Comparison of ENCODE assay signal across 34 cellular contexts in genomic region chr6:3423439-3424184, GRCh38. TPM values are rescaled to one million over a fixed set of nuclear protein-coding genes. Genes with fewer than 3 reads are reported as not detected.
A peak's percentile ranks its signal among the peaks of the same experiment; 100 is the strongest.
DNase-seq lines count a peak whose midpoint lies in the region; ATAC-seq and TF ChIP-seq lines count a peak whose summit lies in the region.
"Had no signal": no experiment of that assay in that cellular context is flagged by ENCODE, and none has a peak within 500 bp of the region (broad histone marks: within the 10 kb centered on the region; RNA-seq: fewer than 3 reads in every experiment).

No MANE protein-coding gene starts in this region.

- no peak overlapping the region for H2AFZ ChIP-seq in Loucy (ENCODE audit: low read length)

- H3K4me3 Mint-ChIP-seq in Caco-2 (ENCODE audit: unreplicated experiment) (no peak overlapping the region), nephron progenitor cell (peak overlapping the region; percentile 16)
- H3K4me3 Mint-ChIP-seq in activated CD8-positive, alpha-beta memory T cell treated with anti-CD3 and anti-CD28 coated beads, Interleukin-2, amount 10 ng/mL, durations not matched to agents 7 days and 5 days: no peak overlapping the region
- H3K4me3 Mint-ChIP-seq: activated CD8-positive, alpha-beta T cell treated with anti-CD3 and anti-CD28 coated beads, Interleukin-2, amount 10 ng/mL, durations not matched to agents 7 days and 5 days; activated naive CD4-positive, alpha-beta T cell treated with anti-CD3 and anti-CD28 coated beads, Interleukin-2, amount 10 ng/mL, durations not matched to agents 7 days and 5 days; activated T-helper 17 cell treated with anti-CD3 and anti-CD28 coated beads, Interleukin-2, amount 50 U/mL, for 72 hours; CD8-positive, alpha-beta T cell; memory B cell had no signal

- no peaks in the 10 kb centered on the region for H3F3A ChIP-seq in Loucy (ENCODE audit: low read depth)

- peak overlapping the region in 3 of 4 donors; percentile 67 to 83 (median 77) for H3K27ac ChIP-seq in esophagus squamous epithelium
- H3K27ac ChIP-seq: adrenal gland, brain microvascular endothelial cell, gastroesophageal sphincter, right lobe of liver, tibial artery had no signal

- TF ChIP-seq CTCF in Caco-2 (IDR thresholded peaks at IDR 0.05; ENCODE audit: insufficient read depth in 1 of 2, low read depth in 1 of 2, low read length in 1 of 2, severe bottlenecking in 1 of 2, unreplicated experiment in 1 of 2) (no peak), Loucy (conservative IDR thresholded peaks at IDR 0.05; ENCODE audit: low read length) (no peak), esophagus squamous epithelium (IDR thresholded peaks at IDR 0.05) (no peak), nephron progenitor cell (IDR thresholded peaks at IDR 0.05) (no peak)

- WGBS in esophagus squamous epithelium, 2 donors: 69 to 70% methylated on average over 6 of the region's 6 CpGs

- intact Hi-C loops in Caco-2 (cut with micrococcal nuclease; ENCODE audit: unreplicated experiment): no loop called here
- intact Hi-C loops in esophagus squamous epithelium (cut with DNase I): no loop called here

- POLR2A ChIA-PET in Caco-2 (lab: Charles Lee): no interaction called here

- H3K79me2 ChIP-seq in Loucy (ENCODE audit: insufficient read depth, low read length): no peaks in the 10 kb centered on the region

- H3K27ac Mint-ChIP-seq in Caco-2 (ENCODE audit: unreplicated experiment) (peak overlapping the region; percentile 60), nephron progenitor cell (peak overlapping the region; percentile 10)
- no peak overlapping the region for H3K27ac Mint-ChIP-seq in activated CD8-positive, alpha-beta memory T cell treated with anti-CD3 and anti-CD28 coated beads, Interleukin-2, amount 10 ng/mL, durations not matched to agents 7 days and 5 days
- H3K27ac Mint-ChIP-seq: activated CD8-positive, alpha-beta T cell treated with anti-CD3 and anti-CD28 coated beads, Interleukin-2, amount 10 ng/mL, durations not matched to agents 7 days and 5 days; activated naive CD4-positive, alpha-beta T cell treated with anti-CD3 and anti-CD28 coated beads, Interleukin-2, amount 10 ng/mL, durations not matched to agents 7 days and 5 days; activated T-helper 17 cell treated with anti-CD3 and anti-CD28 coated beads, Interleukin-2, amount 50 U/mL, for 72 hours; CD8-positive, alpha-beta T cell; memory B cell; progenitor cell of endocrine pancreas had no signal

- H4K20me1 ChIP-seq in Loucy (ENCODE audit: insufficient read depth, low read length, poor library complexity, severe bottlenecking): no peaks in the 10 kb centered on the region

- H3K27me3 ChIP-seq in Caco-2 (replicated peaks; ENCODE audit: control insufficient read depth, insufficient read depth, low read length): no peaks in the 10 kb centered on the region
- H3K27me3 ChIP-seq in Loucy (ENCODE audit: insufficient read depth, low read length, poor library complexity, severe bottlenecking): no peaks in the 10 kb centered on the region
- no peaks in the 10 kb centered on the region for H3K27me3 ChIP-seq in esophagus squamous epithelium
- H3K27me3 ChIP-seq: adrenal gland, brain microvascular endothelial cell, dorsolateral prefrontal cortex, gastroesophageal sphincter, right lobe of liver had no signal

- ATAC-seq in HG02981 (IDR thresholded peaks at IDR 0.05; ENCODE audit: unreplicated experiment) (no peak), HG02970 (IDR thresholded peaks at IDR 0.05; ENCODE audit: low FRiP score, unreplicated experiment) (no peak)
- no peak for ATAC-seq in activated CD8-positive, alpha-beta memory T cell treated with anti-CD3 and anti-CD28 coated beads, Interleukin-2, amount 10 ng/mL, durations not matched to agents 7 days and 5 days
- ATAC-seq: activated CD8-positive, alpha-beta T cell treated with anti-CD3 and anti-CD28 coated beads, Interleukin-2, amount 10 ng/mL, durations not matched to agents 7 days and 5 days; activated T-helper 17 cell treated with anti-CD3 and anti-CD28 coated beads, Interleukin-2, amount 50 U/mL, for 72 hours; CD8-positive, alpha-beta T cell; gastroesophageal sphincter; left lobe of liver; right lobe of liver had no signal

- no peak overlapping the region for H3K9ac ChIP-seq in Loucy (ENCODE audit: low read depth, low read length, poor library complexity, severe bottlenecking)

- peak overlapping the region; percentile 7 for H3K4me2 ChIP-seq in Loucy (ENCODE audit: low read depth, low read length, poor library complexity, severe bottlenecking)

- no peak for TF ChIP-seq POLR2A in esophagus squamous epithelium (IDR thresholded peaks at IDR 0.05)

- no TSS peak for BruUV-seq in Caco-2 (replicated peaks; lab: Mats Ljungman, UMichigan)

- H3K4me3 ChIP-seq in Caco-2 (ENCODE audit: low read depth, low read length) (no peak overlapping the region), Loucy (ENCODE audit: low read length, poor library complexity, severe bottlenecking) (no peak overlapping the region), esophagus squamous epithelium (no peak overlapping the region)
- H3K4me3 ChIP-seq: adrenal gland, gastroesophageal sphincter, right lobe of liver, tibial artery had no signal

- H3K4me1 Mint-ChIP-seq in Caco-2 (ENCODE audit: low read depth, unreplicated experiment) (peaks cover 46% of the 10 kb centered on the region), nephron progenitor cell (peaks cover 85% of the 10 kb centered on the region)
- no peaks in the 10 kb centered on the region for H3K4me1 Mint-ChIP-seq in activated CD8-positive, alpha-beta memory T cell treated with anti-CD3 and anti-CD28 coated beads, Interleukin-2, amount 10 ng/mL, durations not matched to agents 7 days and 5 days
- H3K4me1 Mint-ChIP-seq: activated naive CD4-positive, alpha-beta T cell treated with anti-CD3 and anti-CD28 coated beads, Interleukin-2, amount 10 ng/mL, durations not matched to agents 7 days and 5 days; activated T-helper 17 cell treated with anti-CD3 and anti-CD28 coated beads, Interleukin-2, amount 50 U/mL, for 72 hours; memory B cell had no signal

- H3K36me3 ChIP-seq in Caco-2 (ENCODE audit: control insufficient read depth, insufficient read depth, low read length): no peaks in the 10 kb centered on the region; the same call in 1 of the 2 replicates
- H3K36me3 ChIP-seq in Loucy (ENCODE audit: insufficient read depth, low read length): no peaks in the 10 kb centered on the region
- H3K36me3 ChIP-seq in esophagus squamous epithelium: no peaks in the 10 kb centered on the region
- H3K36me3 ChIP-seq: adrenal gland, BE2C, brain microvascular endothelial cell, gastroesophageal sphincter, right lobe of liver, tibial artery had no signal

- peaks cover 51% of the 10 kb centered on the region for H3K4me1 ChIP-seq in Caco-2
- H3K4me1 ChIP-seq in Loucy (ENCODE audit: insufficient read depth, low read length, poor library complexity, severe bottlenecking): peaks cover 25% of the 10 kb centered on the region
- H3K4me1 ChIP-seq in esophagus squamous epithelium: peaks cover 38 to 97% (median 50%) of the 10 kb centered on the region in 3 donors
- H3K4me1 ChIP-seq: BE2C had no signal

- DNase-seq in Caco-2 (no peak), esophagus squamous epithelium (lab: John Stamatoyannopoulos, UW) (no peak), nephron progenitor cell (no peak), NCI-H1694 (lab: John Stamatoyannopoulos, UW) (no peak)
- DNase-seq in activated CD8-positive, alpha-beta memory T cell treated with anti-CD3 and anti-CD28 coated beads, Interleukin-2, amount 10 ng/mL, durations not matched to agents 7 days and 5 days: no peak
- DNase-seq: ACHN; activated CD4-positive, alpha-beta T cell treated with anti-CD3 and anti-CD28 coated beads for 4 hours; activated CD8-positive, alpha-beta T cell treated with anti-CD3 and anti-CD28 coated beads, Interleukin-2, amount 10 ng/mL, durations not matched to agents 7 days and 5 days; activated naive CD4-positive, alpha-beta T cell treated with anti-CD3 and anti-CD28 coated beads, Interleukin-2, amount 10 ng/mL, durations not matched to agents 7 days and 5 days; adrenal gland; BE2C; brain microvascular endothelial cell; CD8-positive, alpha-beta T cell; DMS 273 treated with DMSO at 0.1 percent for 48 hours; dorsolateral prefrontal cortex; HCEC 1CT; KG1; NCI-H1436; NCI-H446 treated with DMSO at 0.1 percent for 48 hours; NCI-H82; right lobe of liver; stimulated activated CD4-positive, alpha-beta T cell treated with anti-CD3 and anti-CD28 coated beads, Interleukin-12 subunit alpha, Interleukin-12 subunit beta, amount 100 ng/mL, for 4 hours; stimulated activated CD4-positive, alpha-beta T cell treated with anti-CD3 and anti-CD28 coated beads, Interleukin-4, amount 100 ng/mL, for 1 hour; SW 1271; T-helper 9 cell; tibial artery had no signal

- H3K9me2 ChIP-seq in Loucy (replicated peaks; ENCODE audit: low read depth, low read length): no peaks in the 10 kb centered on the region

- H3K27me3 Mint-ChIP-seq in Caco-2 (ENCODE audit: insufficient read depth, unreplicated experiment) (no peaks in the 10 kb centered on the region), nephron progenitor cell (ENCODE audit: low read depth, poor library complexity) (peaks cover 3% of the 10 kb centered on the region)
- H3K27me3 Mint-ChIP-seq in activated CD8-positive, alpha-beta memory T cell treated with anti-CD3 and anti-CD28 coated beads, Interleukin-2, amount 10 ng/mL, durations not matched to agents 7 days and 5 days: peaks cover 41% of the 10 kb centered on the region

- H3K36me3 Mint-ChIP-seq in Caco-2 (ENCODE audit: insufficient read depth, unreplicated experiment) (peaks cover 35% of the 10 kb centered on the region), nephron progenitor cell (ENCODE audit: low read depth) (no peaks in the 10 kb centered on the region)
- H3K36me3 Mint-ChIP-seq in activated CD8-positive, alpha-beta memory T cell treated with anti-CD3 and anti-CD28 coated beads, Interleukin-2, amount 10 ng/mL, durations not matched to agents 7 days and 5 days: no peaks in the 10 kb centered on the region
- H3K36me3 Mint-ChIP-seq: activated naive CD4-positive, alpha-beta T cell treated with anti-CD3 and anti-CD28 coated beads, Interleukin-2, amount 10 ng/mL, durations not matched to agents 7 days and 5 days; CD8-positive, alpha-beta T cell; memory B cell had no signal

- H3K9me3 Mint-ChIP-seq in Caco-2 (ENCODE audit: unreplicated experiment) (no peaks in the 10 kb centered on the region), nephron progenitor cell (no peaks in the 10 kb centered on the region)
- no peaks in the 10 kb centered on the region for H3K9me3 Mint-ChIP-seq in activated CD8-positive, alpha-beta memory T cell treated with anti-CD3 and anti-CD28 coated beads, Interleukin-2, amount 10 ng/mL, durations not matched to agents 7 days and 5 days (ENCODE audit: low read depth)
- H3K9me3 Mint-ChIP-seq: activated naive CD4-positive, alpha-beta T cell treated with anti-CD3 and anti-CD28 coated beads, Interleukin-2, amount 10 ng/mL, durations not matched to agents 7 days and 5 days; activated T-helper 17 cell treated with anti-CD3 and anti-CD28 coated beads, Interleukin-2, amount 50 U/mL, for 72 hours; CD8-positive, alpha-beta T cell; memory B cell had no signal

- CTCF ChIA-PET in Caco-2 (lab: Charles Lee): no interaction called here
- CTCF ChIA-PET in activated CD8-positive, alpha-beta memory T cell treated with anti-CD3 and anti-CD28 coated beads, Interleukin-2, amount 10 ng/mL, durations not matched to agents 7 days and 5 days (lab: Charles Lee): interaction anchor here (2.7 kb wide), 1 partner anchor 13 kb away, joined by 8 read pairs; no protein-coding TSS in a partner anchor

- no peaks in the 10 kb centered on the region; the same call in 1 of the 2 replicates for H3K9me3 ChIP-seq in Caco-2
- no peaks in the 10 kb centered on the region for H3K9me3 ChIP-seq in Loucy (ENCODE audit: insufficient read depth, low read depth, low read length)
- H3K9me3 ChIP-seq in esophagus squamous epithelium: no peaks in the 10 kb centered on the region
- H3K9me3 ChIP-seq: adrenal gland, BE2C, gastroesophageal sphincter, right lobe of liver, tibial artery had no signal

RNA-seq across cellular contexts. Expression of gene SLC22A23, which starts 33.2 kb away (rescaled TPM):
- total RNA-seq in Caco-2 (2022): 44.9 and 45.5 TPM in 2 replicates
- total RNA-seq in esophagus squamous epithelium: 10 to 100 TPM; 26.6 to 42.6 (median 37.6) TPM
- under 1 TPM; 0.07 to 0.20 TPM for total RNA-seq in activated CD8-positive, alpha-beta memory T cell treated with anti-CD3 and anti-CD28 coated beads, Interleukin-2, amount 10 ng/mL, durations not matched to agents 7 days and 5 days

Comparison
In these comparisons a context has a peak if more than half of its experiments do, and no peak if none do; other contexts are left out.
1. RNA of gene SLC22A23, which starts 33.2 kb away (total RNA-seq): 44.9 to 45.5 TPM in Caco-2 and 26.6 to 42.6 TPM in esophagus squamous epithelium; 0.07 to 0.20 TPM in activated CD8-positive, alpha-beta memory T cell treated with anti-CD3 and anti-CD28 coated beads, Interleukin-2, amount 10 ng/mL, durations not matched to agents 7 days and 5 days; every median in the first group is over 10 times any median in the second.